In genomic region chr2:42429352-42429751, GRCh38 we compare ENCODE assay signal across 20 cellular contexts.
A peak's percentile ranks its signal among the peaks of the same experiment; 100 is the strongest.
DNase-seq lines count a peak whose midpoint lies in the region; ATAC-seq, FAIRE-seq and TF ChIP-seq lines count a peak whose summit lies in the region.
"Had no signal": no experiment of that assay in that cellular context is flagged by ENCODE, and none has a peak within 500 bp of the region (broad histone marks: within the 10 kb centered on the region; RNA-seq: fewer than 3 reads in every experiment).

No MANE protein-coding gene starts in this region.

- no peak for DNase-seq in HepG2 (ENCODE audit: low spot score)
- DNase-seq in right lobe of liver: no peak
- peak; percentile 18 for DNase-seq in Jurkat, Clone E6-1 (ENCODE audit: low read depth, low spot score)
- DNase-seq in K562 (ENCODE audit: extremely low read depth in 1 of 4, low spot score in 3 of 4): no peak
- DNase-seq in mesothelial cell of epicardium (ENCODE audit: low spot score in 2 of 2, unreplicated experiment in 2 of 2): no peak
- DNase-seq in HAP-1 (ENCODE audit: low spot score in 2 of 2): no peak
- no peak for DNase-seq in activated naive CD4-positive, alpha-beta T cell treated with Interleukin-2 at 50 U/mL for 16 hours
- DNase-seq: BE2C; CD4-positive, alpha-beta memory T cell; DMS153; DMS79 treated with DMSO at 0.1 percent for 48 hours; GDM1; HCEC 1CT; Kasumi-1; KBM-7 had no signal

- H3K9ac ChIP-seq in HepG2 (ENCODE audit: insufficient read depth, low read depth, low read length) (no peak overlapping the region), K562 (ENCODE audit: insufficient read depth in 1 of 2, low read depth in 2 of 2, low read length in 2 of 2) (no peak overlapping the region)

- intact Hi-C loops in HepG2 (cut with micrococcal nuclease; ENCODE audit: unreplicated experiment): no loop called here
- intact Hi-C loops in right lobe of liver (cut with DNase I): no loop called here
- intact Hi-C loops in K562 (cut with micrococcal nuclease): no loop called here

- H3K4me3 ChIP-seq in HepG2 (replicated peaks in 1 of 3; ENCODE audit: insufficient read depth in 1 of 3, low read depth in 2 of 3, low read length in 3 of 3): no peak overlapping the region
- no peak overlapping the region for H3K4me3 ChIP-seq in right lobe of liver
- H3K4me3 ChIP-seq in Jurkat, Clone E6-1 (ENCODE audit: low read length): no peak overlapping the region
- H3K4me3 ChIP-seq in K562: no peak overlapping the region
- no peak overlapping the region for H3K4me3 ChIP-seq in HAP-1

- no peak for TF ChIP-seq CTCF in HepG2 (CRISPR knock-in tag; IDR thresholded peaks at IDR 0.05)
- no peak for TF ChIP-seq CTCF in right lobe of liver (IDR thresholded peaks at IDR 0.05)
- TF ChIP-seq CTCF in K562 (IDR thresholded peaks at IDR 0.05 in 2 of 3, conservative IDR thresholded peaks at IDR 0.05 in 1 of 3; ENCODE audit: insufficient read depth in 2 of 3, low read depth in 1 of 3, low read length in 3 of 3): no peak
- no peak for TF ChIP-seq CTCF in mesothelial cell of epicardium (IDR thresholded peaks at IDR 0.05; ENCODE audit: unreplicated experiment)

- H3K27me3 ChIP-seq in HepG2 (ENCODE audit: control insufficient read depth in 1 of 2, insufficient read depth in 2 of 2, low read length in 2 of 2): no peaks in the 10 kb centered on the region
- H3K27me3 ChIP-seq in right lobe of liver: no peaks in the 10 kb centered on the region
- peaks cover 6 to 19% of the 10 kb centered on the region in 2 experiments; a peak in 4 of 5 replicates for H3K27me3 ChIP-seq in K562 (ENCODE audit: control insufficient read depth in 2 of 2, insufficient read depth in 2 of 2, low read length in 2 of 2)
- H3K27me3 ChIP-seq in HAP-1 (ENCODE audit: low read depth): no peaks in the 10 kb centered on the region
- H3K27me3 ChIP-seq: BE2C had no signal

- H3K79me2 ChIP-seq in HepG2 (ENCODE audit: insufficient read depth, low read length) (no peaks in the 10 kb centered on the region), K562 (ENCODE audit: control insufficient read depth, insufficient read depth, low read length) (no peaks in the 10 kb centered on the region)

- H3K27ac ChIP-seq in HepG2 (ENCODE audit: extremely low read length, insufficient read depth, low read length) (no peak overlapping the region), right lobe of liver (no peak overlapping the region), K562 (ENCODE audit: extremely low read depth, low read depth, low read length) (no peak overlapping the region)
- H3K27ac ChIP-seq: C4-2B had no signal

- in situ Hi-C loops in HepG2 (cut with HindIII; ENCODE audit: extremely low pct_ligation_motif_present, low pct_unique_long_range_greater_than_20kb) (no loop called here), K562 (cut with MboI) (no loop called here), HAP-1 (cut with MboI; ENCODE audit: low sequenced_read_pairs) (no loop called here)

- no peak overlapping the region for H3K4me3 Mint-ChIP-seq in mesothelial cell of epicardium
- H3K4me3 Mint-ChIP-seq: CD4-positive, alpha-beta memory T cell had no signal

- H3K4me1 ChIP-seq in HepG2 (ENCODE audit: insufficient read depth, low read length): peaks cover 15% of the 10 kb centered on the region
- H3K4me1 ChIP-seq in right lobe of liver: no peaks in the 10 kb centered on the region
- peaks cover 0 to 3% of the 10 kb centered on the region in 2 experiments; a peak in 2 of 5 replicates for H3K4me1 ChIP-seq in K562 (replicated peaks in 1 of 2; ENCODE audit: control insufficient read depth in 2 of 2, insufficient read depth in 2 of 2, low read length in 2 of 2)
- H3K4me1 ChIP-seq in HAP-1: no peaks in the 10 kb centered on the region
- H3K4me1 ChIP-seq: BE2C had no signal

- no peak for ATAC-seq in HepG2
- no peak for ATAC-seq in right lobe of liver
- ATAC-seq in K562: no peak

- H3K4me2 ChIP-seq in HepG2 (ENCODE audit: low read depth, low read length) (no peak overlapping the region), K562 (ENCODE audit: insufficient read depth, low read length) (no peak overlapping the region)

- CTCF ChIA-PET in HepG2 (lab: Yijun Ruan, JAX; ENCODE audit: low intra/inter-chr PET ratio, low total read pairs) (no interaction called here), K562 (lab: Yijun Ruan, JAX; ENCODE audit: low intra/inter-chr PET ratio) (no interaction called here)

- no peak for TF ChIP-seq EP300 in HepG2 (IDR thresholded peaks at IDR 0.05; ENCODE audit: low read depth in 2 of 2, low read length in 2 of 2)
- no peak for TF ChIP-seq EP300 in HepG2 (CRISPR knock-in tag; IDR thresholded peaks at IDR 0.05; ENCODE audit: borderline replicate concordance)
- TF ChIP-seq EP300 in K562 (IDR thresholded peaks at IDR 0.05; ENCODE audit: low read length): no peak

- H3K36me3 Mint-ChIP-seq in mesothelial cell of epicardium: no peaks in the 10 kb centered on the region
- H3K36me3 Mint-ChIP-seq: CD4-positive, alpha-beta memory T cell had no signal

- TF ChIP-seq POLR2A in HepG2 (IDR thresholded peaks at IDR 0.05; ENCODE audit: insufficient read depth in 1 of 2, low read depth in 2 of 2, low read length in 2 of 2) (no peak), right lobe of liver (IDR thresholded peaks at IDR 0.05) (no peak), K562 (conservative IDR thresholded peaks at IDR 0.05) (no peak)

- H3K9me3 Mint-ChIP-seq in mesothelial cell of epicardium: no peaks in the 10 kb centered on the region
- H3K9me3 Mint-ChIP-seq: CD4-positive, alpha-beta memory T cell had no signal

- H3K4me1 Mint-ChIP-seq in mesothelial cell of epicardium: no peaks in the 10 kb centered on the region
- H3K4me1 Mint-ChIP-seq: CD4-positive, alpha-beta memory T cell had no signal

- H3K27me3 Mint-ChIP-seq in mesothelial cell of epicardium (ENCODE audit: low read depth): peaks cover 5% of the 10 kb centered on the region

- H2AFZ ChIP-seq in HepG2 (ENCODE audit: low read length) (no peak overlapping the region), K562 (ENCODE audit: low read depth, low read length) (no peak overlapping the region)

- H4K20me1 ChIP-seq in HepG2 (ENCODE audit: insufficient read depth, low read length) (no peaks in the 10 kb centered on the region), K562 (replicated peaks; ENCODE audit: control insufficient read depth, insufficient read depth, low read length) (no peaks in the 10 kb centered on the region)

- POLR2A ChIA-PET in HepG2 (lab: Yijun Ruan, JAX) (no interaction called here), K562 (lab: Yijun Ruan, JAX) (interaction anchor here (0.5 kb wide), 1 partner anchor 355 kb away, joined by 3 read pairs; no protein-coding TSS in a partner anchor)

- H3K27ac Mint-ChIP-seq in mesothelial cell of epicardium: no peak overlapping the region
- H3K27ac Mint-ChIP-seq: CD4-positive, alpha-beta memory T cell had no signal

- H3K9me3 ChIP-seq in HepG2 (ENCODE audit: low read length) (no peaks in the 10 kb centered on the region), right lobe of liver (no peaks in the 10 kb centered on the region), K562 (replicated peaks; ENCODE audit: control insufficient read depth, insufficient read depth, low read depth, low read length) (no peaks in the 10 kb centered on the region), HAP-1 (no peaks in the 10 kb centered on the region)
- H3K9me3 ChIP-seq: BE2C had no signal

- no peaks in the 10 kb centered on the region; a peak in 1 of 5 replicates for H3K36me3 ChIP-seq in HepG2 (replicated peaks in 1 of 2; ENCODE audit: control insufficient read depth in 1 of 2, insufficient read depth in 2 of 2, low read length in 2 of 2)
- H3K36me3 ChIP-seq in right lobe of liver: no peaks in the 10 kb centered on the region
- H3K36me3 ChIP-seq in K562 (ENCODE audit: control insufficient read depth, insufficient read depth, low read length): no peaks in the 10 kb centered on the region
- no peaks in the 10 kb centered on the region for H3K36me3 ChIP-seq in HAP-1 (replicated peaks)
- H3K36me3 ChIP-seq: BE2C had no signal

- WGBS in HepG2 (ENCODE audit: low lambda C conversion rate): 92% methylated on average over 2 of the region's 2 CpGs
- WGBS in right lobe of liver (ENCODE audit: insufficient coverage, low coverage, low lambda C conversion rate, missing lambda C conversion rate): 93% methylated on average over 2 of the region's 2 CpGs
- 7% methylated on average over 2 of the region's 2 CpGs for WGBS in K562 (ENCODE audit: insufficient coverage, low coverage, missing lambda C conversion rate)

- FAIRE-seq in HepG2 (lab: Jason Lieb, UNC) (no peak), K562 (lab: Jason Lieb, UNC) (no peak)
- FAIRE-seq: A204.1, D721Med, GM12892, H1 had no signal

- TF ChIP-seq RAD21 in HepG2 (CRISPR knock-in tag; IDR thresholded peaks at IDR 0.05): no peak
- no peak for TF ChIP-seq RAD21 in K562 (CRISPR knock-in tag; conservative IDR thresholded peaks at IDR 0.05 in 1 of 2, IDR thresholded peaks at IDR 0.05 in 1 of 2)

- no peaks in the 10 kb centered on the region for H3K9me1 ChIP-seq in K562 (ENCODE audit: control insufficient read depth, insufficient read depth, low read length)

- BruUV-seq in HepG2 (replicated peaks; lab: Mats Ljungman, UMichigan) (no TSS peak), K562 (replicated peaks; lab: Mats Ljungman, UMichigan) (no TSS peak)

TF ChIP-seq in HepG2, 621 proteins besides CTCF, POLR2A, EP300 and RAD21:
- TF ChIP-seq MAFF (IDR thresholded peaks at IDR 0.05; ENCODE audit: low read depth, low read length) (peak; percentile 73), FOXM1 (CRISPR knock-in tag; IDR thresholded peaks at IDR 0.05) (no peak), ZNF547 (CRISPR knock-in tag; IDR thresholded peaks at IDR 0.05) (no peak), MAFK (conservative IDR thresholded peaks at IDR 0.05 in 1 of 2, IDR thresholded peaks at IDR 0.05 in 1 of 2; ENCODE audit: low read length in 2 of 2) (peak; percentile 70 to 76), KAT8 (CRISPR knock-in tag; IDR thresholded peaks at IDR 0.05) (no peak)

TF ChIP-seq in K562, 482 proteins besides CTCF, POLR2A, EP300 and RAD21:
- no peak for TF ChIP-seq SPI1 (IDR thresholded peaks at IDR 0.05; ENCODE audit: borderline replicate concordance, low read depth, low read length)
- peak; percentile 22 for TF ChIP-seq MAFF (IDR thresholded peaks at IDR 0.05; ENCODE audit: low read length)
- TF ChIP-seq C11orf30 (IDR thresholded peaks at IDR 0.05; ENCODE audit: low read depth): peak; percentile 58
- peak; percentile 73 for TF ChIP-seq ZNF316 (IDR thresholded peaks at IDR 0.05)
- TF ChIP-seq E2F3 (CRISPR knock-in tag; IDR thresholded peaks at IDR 0.05): no peak
- 0 out of 2 replicates have a peak, but pooled peaks have one; percentile 8 for TF ChIP-seq MAFK (IDR thresholded peaks at IDR 0.05; ENCODE audit: low read length)
- TF ChIP-seq MAFG (tag; conservative IDR thresholded peaks at IDR 0.05): peak; percentile 51

Comparison
In these comparisons a context has a peak if more than half of its experiments do, and no peak if none do; other contexts are left out.
1. Of the 241 proteins assayed by ChIP-seq in both HepG2 and K562: peak only in HepG2: none; only in K562: MAFG; in both: MAFF and MAFK; in neither: 238.